Comparison of ENCODE assay signal across 27 cellular contexts in genomic region chr6:165232277-165232654, GRCh38.
DNase-seq lines count a peak whose midpoint lies in the region; ATAC-seq and TF ChIP-seq lines count a peak whose summit lies in the region.
"Had no signal": no experiment of that assay in that cellular context is flagged by ENCODE, and none has a peak within 500 bp of the region (broad histone marks: within the 10 kb centered on the region; RNA-seq: fewer than 3 reads in every experiment).

No MANE protein-coding gene starts in this region.

- H3K4me1 ChIP-seq in body of pancreas: no peaks in the 10 kb centered on the region
- H3K4me1 ChIP-seq: ascending aorta, esophagus squamous epithelium, gastroesophageal sphincter, lower lobe of right lung, testis had no signal

- H3K9me3 ChIP-seq in body of pancreas: peaks cover 0 to 5% (median 0%) of the 10 kb centered on the region in 3 donors
- H3K9me3 ChIP-seq: ovary, testis had no signal

- intact Hi-C loops in head of caudate nucleus (cut with DNase I): loop anchor here (5.0 kb wide), 1 partner anchor 305 kb away; no protein-coding TSS in a partner anchor
- intact Hi-C loops in body of pancreas (cut with DNase I): no loop called here
- intact Hi-C loops in sciatic nerve (cut with DNase I): no loop called here

- no peak for TF ChIP-seq CTCF in body of pancreas (IDR thresholded peaks at IDR 0.05)

- DNase-seq in NCI-H1417 (lab: John Stamatoyannopoulos, UW) (peak in 2 of 3 experiments; percentile 17 to 66), NCI-H1417 treated with DMSO at 0.1 percent for 48 hours (lab: John Stamatoyannopoulos, UW) (no peak), head of caudate nucleus (peak in 31 of 42 donors; percentile 17 to 77 (median 49)), pons (ENCODE audit: low spot score) (peak; percentile 65), body of pancreas (no peak), COLO829 (ENCODE audit: low spot score) (no peak), sciatic nerve (ENCODE audit: low spot score) (no peak)
- no peak for DNase-seq in activated naive CD4-positive, alpha-beta T cell treated with Interleukin-2 at 50 U/mL for 16 hours
- DNase-seq: activated CD4-positive, alpha-beta T cell treated with anti-CD3 and anti-CD28 coated beads for 4 hours; CD8-positive, alpha-beta memory T cell; DMS79; effector memory CD8-positive, alpha-beta T cell; esophagus squamous epithelium; Kasumi-1; lower lobe of right lung; NCI-H446 treated with DMSO at 0.1 percent for 48 hours; NK-92 treated with Interleukin-12 subunit alpha and Interleukin-12 subunit beta, amount 100 ng/mL, for 24 hours; ovary; SIG-M5; stimulated activated CD4-positive, alpha-beta T cell treated with anti-CD3 and anti-CD28 coated beads, Interleukin-2, amount 100 ng/mL, for 24 hours had no signal

- no peak overlapping the region for H3K4me3 ChIP-seq in body of pancreas
- H3K4me3 ChIP-seq: ascending aorta, esophagus squamous epithelium, gastroesophageal sphincter, GM12878, lower lobe of right lung, ovary, testis had no signal

- no peak overlapping the region for H3K27ac ChIP-seq in body of pancreas
- H3K27ac ChIP-seq: 22Rv1, ascending aorta, esophagus squamous epithelium, lower lobe of right lung, ovary, testis had no signal

- TF ChIP-seq POLR2A in body of pancreas (IDR thresholded peaks at IDR 0.05): no peak

- H3K27me3 ChIP-seq in body of pancreas: no peaks in the 10 kb centered on the region
- H3K27me3 ChIP-seq: ascending aorta, esophagus squamous epithelium, ovary, testis had no signal

- WGBS in body of pancreas, 2 donors: 66 to 71% methylated on average over 10 of the region's 10 CpGs

- ATAC-seq in body of pancreas: no peak
- ATAC-seq in sciatic nerve: no peak
- ATAC-seq: activated naive CD4-positive, alpha-beta T cell treated with anti-CD3 and anti-CD28 coated beads, Interleukin-2, amount 50 U/mL, for 72 hours; effector memory CD8-positive, alpha-beta T cell; gastroesophageal sphincter; stimulated activated effector memory CD8-positive, alpha-beta T cell treated with anti-CD3 and anti-CD28 coated beads, Interleukin-12 subunit alpha, Interleukin-12 subunit beta, amount 100 ng/mL, for 72 hours had no signal

- H3K36me3 ChIP-seq in body of pancreas (replicated peaks in 1 of 2; ENCODE audit: insufficient read depth in 1 of 2, low read depth in 2 of 2): no peaks in the 10 kb centered on the region
- H3K36me3 ChIP-seq: ascending aorta, esophagus squamous epithelium, gastroesophageal sphincter, lower lobe of right lung, ovary had no signal

Comparison
In these comparisons a context has a peak if more than half of its experiments do, and no peak if none do; other contexts are left out.
1. DNase-seq: peak in NCI-H1417 (2 of 3), head of caudate nucleus (31 of 42) and pons (single experiment); none in NCI-H1417 treated with DMSO at 0.1 percent for 48 hours (single experiment), body of pancreas (0 of 4), COLO829 (single experiment), activated naive CD4-positive, alpha-beta T cell treated with Interleukin-2 at 50 U/mL for 16 hours (single experiment) and sciatic nerve (single experiment).